8 cellular contexts compared by ENCODE assay signal in the genomic region with DNA sequence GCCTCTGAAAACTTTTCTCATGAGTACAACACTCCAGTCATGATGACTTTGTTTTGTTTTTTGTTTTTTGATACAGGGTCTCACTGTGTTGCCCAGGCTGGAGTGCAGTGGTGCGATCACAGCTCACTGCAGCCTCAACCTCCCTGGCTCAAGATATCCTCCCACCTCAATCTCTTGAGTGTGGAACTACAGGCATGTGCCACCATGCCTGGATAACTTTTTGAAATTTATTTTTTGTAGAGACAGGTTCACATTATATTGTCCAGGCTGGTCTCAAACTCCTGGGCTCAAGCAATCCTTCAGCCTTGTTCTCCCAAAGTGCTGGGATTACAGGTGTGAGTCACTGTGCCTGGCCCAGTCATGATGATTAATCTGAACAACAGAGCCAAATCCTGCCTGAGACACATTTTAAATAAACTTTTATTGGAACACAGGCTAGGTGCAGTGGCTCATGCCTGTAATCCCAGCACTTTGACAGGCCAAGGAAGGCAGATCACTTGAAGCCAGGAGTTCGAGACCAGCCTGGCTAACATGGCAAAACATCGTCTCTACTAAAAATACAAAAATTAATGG. TPM values are rescaled to one million over a fixed set of nuclear protein-coding genes. Genes with fewer than 3 reads are reported as not detected.
DNase-seq lines count a peak whose midpoint lies in the region; ATAC-seq and TF ChIP-seq lines count a peak whose summit lies in the region.
"Not testable (repeated sequence)": the region's sequence is repeated elsewhere in the genome, so short reads cannot be mapped to it uniquely, and the experiment has no call there.

No MANE protein-coding gene starts in this region.

- POLR2A ChIA-PET in PC-3 (lab: Charles Lee; ENCODE audit: unreplicated experiment): not testable (repeated sequence)

- H3K4me3 ChIP-seq in PC-3 (ENCODE audit: low read length); adrenal gland; choroid plexus epithelial cell (ENCODE audit: low read depth, low read length); fibroblast of pulmonary artery (replicated peaks; ENCODE audit: low read depth, low read length); right lobe of liver; thoracic aorta: not testable (repeated sequence)

- not testable (repeated sequence) for H3K9me3 ChIP-seq in PC-3 (ENCODE audit: low read length); adrenal gland (replicated peaks in 1 of 3); right lobe of liver; thoracic aorta

- CTCF ChIA-PET in PC-3 (lab: Charles Lee): interaction anchor here (0.6 kb wide), 3 partner anchors 9 to 88 kb away, joined by 3 to 6 read pairs (median 5); no protein-coding TSS in a partner anchor

- not testable (repeated sequence) for H3K36me3 ChIP-seq in PC-3 (ENCODE audit: low read depth, low read length); adrenal gland (replicated peaks in 1 of 2); right lobe of liver; thoracic aorta

- H3K27ac ChIP-seq in C4-2B (peak overlapping the region; percentile 84), PC-3 (ENCODE audit: low read length) (peak overlapping the region; percentile 34; the same call in 1 of the 2 replicates), right lobe of liver (peak overlapping the region in 1 of 3 donors; percentile 68)
- H3K27ac ChIP-seq in adrenal gland, thoracic aorta: not testable (repeated sequence)

- ATAC-seq in PC-3 (peak; percentile 93), right lobe of liver (peak; percentile 18 to 84 (median 36)), thoracic aorta (ENCODE audit: insufficient number of reproducible peaks, low FRiP score, low read depth) (peak; percentile 69)

- H2AFZ ChIP-seq in PC-3 (ENCODE audit: low read length): not testable (repeated sequence)

- not testable (repeated sequence) for H4K20me1 ChIP-seq in PC-3 (ENCODE audit: low read length)

- H3K4me1 ChIP-seq in PC-3 (ENCODE audit: insufficient read depth, low read length): not testable (repeated sequence)
- peaks cover 0 to 13% of the 10 kb centered on the region in 2 donors for H3K4me1 ChIP-seq in adrenal gland (replicated peaks in 1 of 2)
- peaks cover 0 to 20% (median 4%) of the 10 kb centered on the region in 4 donors for H3K4me1 ChIP-seq in right lobe of liver
- peaks cover 0 to 13% of the 10 kb centered on the region in 2 donors for H3K4me1 ChIP-seq in thoracic aorta (ENCODE audit: control insufficient read depth in 1 of 2, low read depth in 2 of 2)

- not testable (repeated sequence) for H3K4me2 ChIP-seq in PC-3 (ENCODE audit: low read length)

- not testable (repeated sequence) for TF ChIP-seq CTCF in C4-2B (conservative IDR thresholded peaks at IDR 0.05); PC-3 (conservative IDR thresholded peaks at IDR 0.05; ENCODE audit: low read depth, low read length); adrenal gland (IDR thresholded peaks at IDR 0.05); choroid plexus epithelial cell (conservative IDR thresholded peaks at IDR 0.05; ENCODE audit: low read depth, low read length); fibroblast of pulmonary artery (IDR thresholded peaks at IDR 0.05; ENCODE audit: low read length, missing control alignments); right lobe of liver (IDR thresholded peaks at IDR 0.05); thoracic aorta (IDR thresholded peaks at IDR 0.05)

- not testable (repeated sequence) for H3K79me2 ChIP-seq in PC-3 (ENCODE audit: low read length)

- BruUV-seq in PC-3 (replicated peaks; lab: Mats Ljungman, UMichigan): not testable (repeated sequence)

- WGBS in adrenal gland, 4 donors: 93 to 98% (median 94%) methylated on average over 3 of the region's 3 CpGs
- WGBS in right lobe of liver (ENCODE audit: insufficient coverage, low coverage, low lambda C conversion rate, missing lambda C conversion rate): 94% methylated on average over 2 of the region's 3 CpGs

- not testable (repeated sequence) for H3K9ac ChIP-seq in PC-3 (ENCODE audit: low read length)

- H3K27me3 ChIP-seq in PC-3 (ENCODE audit: low read length); adrenal gland; right lobe of liver; thoracic aorta (replicated peaks; ENCODE audit: insufficient read depth): not testable (repeated sequence)

- TF ChIP-seq POLR2A in adrenal gland (IDR thresholded peaks at IDR 0.05); right lobe of liver (IDR thresholded peaks at IDR 0.05): not testable (repeated sequence)

- not testable (repeated sequence) for H3K9me2 ChIP-seq in PC-3 (replicated peaks; ENCODE audit: low read length)

- intact Hi-C loops in PC-3 (cut with micrococcal nuclease); right lobe of liver (cut with DNase I): not testable (repeated sequence)
- intact Hi-C loops in adrenal gland (cut with DNase I): loop anchor here in 1 of 2 donors (10.0 kb wide), 1 partner anchor 96 kb away; no protein-coding TSS in a partner anchor

- H3F3A ChIP-seq in PC-3 (ENCODE audit: low read length, unreplicated experiment): not testable (repeated sequence)

- DNase-seq in HK-2 (ENCODE audit: unreplicated experiment): peak; percentile 2
- peak; percentile 75 for DNase-seq in PC-3
- DNase-seq in adrenal gland: peak in 5 of 7 donors; percentile 21 to 38 (median 25)
- peak; percentile 12 for DNase-seq in choroid plexus epithelial cell (ENCODE audit: low read depth)
- peak; percentile 34 for DNase-seq in fibroblast of pulmonary artery (ENCODE audit: low read depth)
- DNase-seq in right lobe of liver; thoracic aorta (ENCODE audit: low spot score): not testable (repeated sequence)

RNA-seq across cellular contexts. Expression of gene CDK5RAP2, which starts 49.0 kb away (rescaled TPM):
- total RNA-seq in PC-3 (2014; rRNA removed) (37.4 and 41.0 TPM in 2 replicates), adrenal gland (10 to 100 TPM; 28.7 to 53.0 (median 42.5) TPM), right lobe of liver (10 to 100 TPM; 25.9 to 61.6 (median 34.7) TPM), thoracic aorta (100 to 1,000 TPM in 1 of 2 donors, 10 to 100 TPM in 1; 67.8 to 132 TPM)
- 10 to 100 TPM; 26.0 to 41.9 (median 40.8) TPM for polyA plus RNA-seq in adrenal gland

Comparison
In these comparisons a context has a peak if more than half of its experiments do, and no peak if none do; other contexts are left out.
1. ATAC-seq: peak in every context shown above with its lines; median percentile 93 in PC-3; 69 in thoracic aorta; 36 in right lobe of liver.